ENCODE assay signal across 1 cellular context in the genomic region with DNA sequence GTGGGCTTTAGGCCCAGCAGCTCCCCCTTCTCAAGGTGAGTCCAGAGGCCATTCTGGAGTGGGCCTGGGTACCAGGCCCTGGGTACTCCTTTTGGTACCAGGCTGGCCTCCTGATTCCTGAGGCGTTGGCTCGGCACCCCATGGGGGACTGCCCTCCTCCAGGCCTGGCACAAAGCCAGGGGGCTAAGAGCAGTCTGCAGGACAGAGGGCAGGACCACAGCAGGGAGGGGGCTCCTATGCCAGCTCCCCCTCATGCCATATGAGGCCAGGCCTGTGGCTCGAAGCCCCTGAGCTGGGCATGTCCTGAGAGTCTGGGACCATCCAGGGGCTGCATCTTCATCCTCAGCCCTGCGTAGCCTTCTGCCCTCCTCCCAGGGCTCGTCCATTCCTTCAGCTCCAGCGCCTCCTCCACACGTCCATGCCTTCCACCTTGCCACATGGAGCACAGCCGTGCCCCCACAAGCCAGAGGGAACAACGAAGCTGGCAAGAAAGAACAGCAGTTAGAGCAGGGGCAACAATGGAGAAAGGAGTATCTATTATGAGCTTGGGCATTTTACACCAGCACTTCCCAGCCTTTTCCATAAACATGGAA.
TF ChIP-seq lines count a peak whose summit lies in the region.

No MANE protein-coding gene starts in this region.

TF ChIP-seq in GM23338, 12 proteins besides CTCF, POLR2A, EP300 and RAD21 (continued from another document):
- TF ChIP-seq, protein P1, sequence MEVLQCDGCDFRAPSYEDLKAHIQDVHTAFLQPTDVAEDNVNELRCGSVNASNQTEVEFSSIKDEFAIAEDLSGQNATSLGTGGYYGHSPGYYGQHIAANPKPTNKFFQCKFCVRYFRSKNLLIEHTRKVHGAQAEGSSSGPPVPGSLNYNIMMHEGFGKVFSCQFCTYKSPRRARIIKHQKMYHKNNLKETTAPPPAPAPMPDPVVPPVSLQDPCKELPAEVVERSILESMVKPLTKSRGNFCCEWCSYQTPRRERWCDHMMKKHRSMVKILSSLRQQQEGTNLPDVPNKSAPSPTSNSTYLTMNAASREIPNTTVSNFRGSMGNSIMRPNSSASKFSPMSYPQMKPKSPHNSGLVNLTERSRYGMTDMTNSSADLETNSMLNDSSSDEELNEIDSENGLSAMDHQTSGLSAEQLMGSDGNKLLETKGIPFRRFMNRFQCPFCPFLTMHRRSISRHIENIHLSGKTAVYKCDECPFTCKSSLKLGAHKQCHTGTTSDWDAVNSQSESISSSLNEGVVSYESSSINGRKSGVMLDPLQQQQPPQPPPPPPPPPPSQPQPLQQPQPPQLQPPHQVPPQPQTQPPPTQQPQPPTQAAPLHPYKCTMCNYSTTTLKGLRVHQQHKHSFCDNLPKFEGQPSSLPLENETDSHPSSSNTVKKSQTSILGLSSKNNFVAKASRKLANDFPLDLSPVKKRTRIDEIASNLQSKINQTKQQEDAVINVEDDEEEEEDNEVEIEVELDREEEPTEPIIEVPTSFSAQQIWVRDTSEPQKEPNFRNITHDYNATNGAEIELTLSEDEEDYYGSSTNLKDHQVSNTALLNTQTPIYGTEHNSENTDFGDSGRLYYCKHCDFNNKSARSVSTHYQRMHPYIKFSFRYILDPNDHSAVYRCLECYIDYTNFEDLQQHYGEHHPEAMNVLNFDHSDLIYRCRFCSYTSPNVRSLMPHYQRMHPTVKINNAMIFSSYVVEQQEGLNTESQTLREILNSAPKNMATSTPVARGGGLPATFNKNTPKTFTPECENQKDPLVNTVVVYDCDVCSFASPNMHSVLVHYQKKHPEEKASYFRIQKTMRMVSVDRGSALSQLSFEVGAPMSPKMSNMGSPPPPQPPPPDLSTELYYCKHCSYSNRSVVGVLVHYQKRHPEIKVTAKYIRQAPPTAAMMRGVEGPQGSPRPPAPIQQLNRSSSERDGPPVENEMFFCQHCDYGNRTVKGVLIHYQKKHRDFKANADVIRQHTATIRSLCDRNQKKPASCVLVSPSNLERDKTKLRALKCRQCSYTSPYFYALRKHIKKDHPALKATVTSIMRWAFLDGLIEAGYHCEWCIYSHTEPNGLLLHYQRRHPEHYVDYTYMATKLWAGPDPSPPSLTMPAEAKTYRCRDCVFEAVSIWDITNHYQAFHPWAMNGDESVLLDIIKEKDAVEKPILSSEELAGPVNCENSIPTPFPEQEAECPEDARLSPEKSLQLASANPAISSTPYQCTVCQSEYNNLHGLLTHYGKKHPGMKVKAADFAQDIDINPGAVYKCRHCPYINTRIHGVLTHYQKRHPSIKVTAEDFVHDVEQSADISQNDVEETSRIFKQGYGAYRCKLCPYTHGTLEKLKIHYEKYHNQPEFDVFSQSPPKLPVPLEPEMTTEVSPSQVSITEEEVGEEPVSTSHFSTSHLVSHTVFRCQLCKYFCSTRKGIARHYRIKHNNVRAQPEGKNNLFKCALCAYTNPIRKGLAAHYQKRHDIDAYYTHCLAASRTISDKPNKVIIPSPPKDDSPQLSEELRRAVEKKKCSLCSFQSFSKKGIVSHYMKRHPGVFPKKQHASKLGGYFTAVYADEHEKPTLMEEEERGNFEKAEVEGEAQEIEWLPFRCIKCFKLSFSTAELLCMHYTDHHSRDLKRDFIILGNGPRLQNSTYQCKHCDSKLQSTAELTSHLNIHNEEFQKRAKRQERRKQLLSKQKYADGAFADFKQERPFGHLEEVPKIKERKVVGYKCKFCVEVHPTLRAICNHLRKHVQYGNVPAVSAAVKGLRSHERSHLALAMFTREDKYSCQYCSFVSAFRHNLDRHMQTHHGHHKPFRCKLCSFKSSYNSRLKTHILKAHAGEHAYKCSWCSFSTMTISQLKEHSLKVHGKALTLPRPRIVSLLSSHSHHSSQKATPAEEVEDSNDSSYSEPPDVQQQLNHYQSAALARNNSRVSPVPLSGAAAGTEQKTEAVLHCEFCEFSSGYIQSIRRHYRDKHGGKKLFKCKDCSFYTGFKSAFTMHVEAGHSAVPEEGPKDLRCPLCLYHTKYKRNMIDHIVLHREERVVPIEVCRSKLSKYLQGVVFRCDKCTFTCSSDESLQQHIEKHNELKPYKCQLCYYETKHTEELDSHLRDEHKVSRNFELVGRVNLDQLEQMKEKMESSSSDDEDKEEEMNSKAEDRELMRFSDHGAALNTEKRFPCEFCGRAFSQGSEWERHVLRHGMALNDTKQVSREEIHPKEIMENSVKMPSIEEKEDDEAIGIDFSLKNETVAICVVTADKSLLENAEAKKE (CRISPR knock-in tag; IDR thresholded peaks at IDR 0.05): no peak
- TF ChIP-seq, protein P2, sequence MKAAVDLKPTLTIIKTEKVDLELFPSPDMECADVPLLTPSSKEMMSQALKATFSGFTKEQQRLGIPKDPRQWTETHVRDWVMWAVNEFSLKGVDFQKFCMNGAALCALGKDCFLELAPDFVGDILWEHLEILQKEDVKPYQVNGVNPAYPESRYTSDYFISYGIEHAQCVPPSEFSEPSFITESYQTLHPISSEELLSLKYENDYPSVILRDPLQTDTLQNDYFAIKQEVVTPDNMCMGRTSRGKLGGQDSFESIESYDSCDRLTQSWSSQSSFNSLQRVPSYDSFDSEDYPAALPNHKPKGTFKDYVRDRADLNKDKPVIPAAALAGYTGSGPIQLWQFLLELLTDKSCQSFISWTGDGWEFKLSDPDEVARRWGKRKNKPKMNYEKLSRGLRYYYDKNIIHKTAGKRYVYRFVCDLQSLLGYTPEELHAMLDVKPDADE (IDR thresholded peaks at IDR 0.05): no peak
- TF ChIP-seq EZH2phosphoT487 (IDR thresholded peaks at IDR 0.05; ENCODE audit: unreplicated experiment): no peak
- TF ChIP-seq, protein P3, sequence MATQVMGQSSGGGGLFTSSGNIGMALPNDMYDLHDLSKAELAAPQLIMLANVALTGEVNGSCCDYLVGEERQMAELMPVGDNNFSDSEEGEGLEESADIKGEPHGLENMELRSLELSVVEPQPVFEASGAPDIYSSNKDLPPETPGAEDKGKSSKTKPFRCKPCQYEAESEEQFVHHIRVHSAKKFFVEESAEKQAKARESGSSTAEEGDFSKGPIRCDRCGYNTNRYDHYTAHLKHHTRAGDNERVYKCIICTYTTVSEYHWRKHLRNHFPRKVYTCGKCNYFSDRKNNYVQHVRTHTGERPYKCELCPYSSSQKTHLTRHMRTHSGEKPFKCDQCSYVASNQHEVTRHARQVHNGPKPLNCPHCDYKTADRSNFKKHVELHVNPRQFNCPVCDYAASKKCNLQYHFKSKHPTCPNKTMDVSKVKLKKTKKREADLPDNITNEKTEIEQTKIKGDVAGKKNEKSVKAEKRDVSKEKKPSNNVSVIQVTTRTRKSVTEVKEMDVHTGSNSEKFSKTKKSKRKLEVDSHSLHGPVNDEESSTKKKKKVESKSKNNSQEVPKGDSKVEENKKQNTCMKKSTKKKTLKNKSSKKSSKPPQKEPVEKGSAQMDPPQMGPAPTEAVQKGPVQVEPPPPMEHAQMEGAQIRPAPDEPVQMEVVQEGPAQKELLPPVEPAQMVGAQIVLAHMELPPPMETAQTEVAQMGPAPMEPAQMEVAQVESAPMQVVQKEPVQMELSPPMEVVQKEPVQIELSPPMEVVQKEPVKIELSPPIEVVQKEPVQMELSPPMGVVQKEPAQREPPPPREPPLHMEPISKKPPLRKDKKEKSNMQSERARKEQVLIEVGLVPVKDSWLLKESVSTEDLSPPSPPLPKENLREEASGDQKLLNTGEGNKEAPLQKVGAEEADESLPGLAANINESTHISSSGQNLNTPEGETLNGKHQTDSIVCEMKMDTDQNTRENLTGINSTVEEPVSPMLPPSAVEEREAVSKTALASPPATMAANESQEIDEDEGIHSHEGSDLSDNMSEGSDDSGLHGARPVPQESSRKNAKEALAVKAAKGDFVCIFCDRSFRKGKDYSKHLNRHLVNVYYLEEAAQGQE (IDR thresholded peaks at IDR 0.05; ENCODE audit: unreplicated experiment): no peak
- TF ChIP-seq ZNF331 (CRISPR knock-in tag; IDR thresholded peaks at IDR 0.05; ENCODE audit: low read depth): no peak
- no peak for TF ChIP-seq CREB1 (CRISPR knock-in tag; IDR thresholded peaks at IDR 0.05; ENCODE audit: low read depth)
- TF ChIP-seq POLR2AphosphoS5 (IDR thresholded peaks at IDR 0.05; ENCODE audit: low read depth): no peak
